8 cellular contexts compared by ENCODE assay signal in the genomic region with DNA sequence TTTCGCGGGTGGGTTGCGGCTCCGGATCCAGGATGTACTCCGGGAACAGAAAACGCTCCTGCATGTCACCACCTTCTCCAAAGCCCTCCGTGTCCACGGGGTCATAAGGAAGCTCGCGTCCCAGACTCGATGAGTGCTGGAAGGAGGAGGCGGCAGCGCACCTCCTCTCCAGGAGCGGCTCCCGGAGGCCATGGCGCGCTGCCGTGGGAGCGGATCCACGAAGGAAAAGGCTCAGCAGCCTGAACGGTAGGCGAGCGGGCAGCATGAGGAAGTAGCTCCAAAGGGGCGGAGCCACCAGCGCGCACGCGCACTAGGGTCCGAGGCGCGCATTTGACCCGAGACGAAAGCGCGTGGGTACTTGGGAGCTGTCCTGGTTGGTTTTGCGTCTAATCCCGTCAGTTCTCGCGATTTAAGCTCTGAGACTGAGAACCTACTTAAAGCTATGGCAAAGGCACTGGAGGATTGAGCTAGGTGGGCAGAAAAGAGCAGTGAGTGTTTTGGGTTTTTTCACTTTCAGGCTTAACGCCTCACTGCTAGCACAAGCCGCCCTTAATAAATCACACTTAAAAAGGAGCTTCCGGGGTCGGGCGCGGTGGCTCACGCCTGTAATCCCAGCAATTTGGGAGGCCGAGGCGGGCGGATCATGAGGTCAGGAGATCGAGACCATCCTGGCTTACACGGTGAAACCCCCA. TPM values are rescaled to one million over a fixed set of nuclear protein-coding genes. Genes with fewer than 3 reads are reported as not detected.
DNase-seq lines count a peak whose midpoint lies in the region; ATAC-seq and TF ChIP-seq lines count a peak whose summit lies in the region.

A gene (minus strand): TSS at position 286 of the 692 bp plus-strand sequence. CDS start 21 bp downstream, at position 265.

- no peak for TF ChIP-seq CTCF in GM13976 (IDR thresholded peaks at IDR 0.05; ENCODE audit: borderline replicate concordance, control extremely low read depth, extremely low read depth, insufficient read depth, missing control alignments)
- no peak for TF ChIP-seq CTCF in heart right ventricle (IDR thresholded peaks at IDR 0.05)
- no peak for TF ChIP-seq CTCF in upper lobe of left lung (IDR thresholded peaks at IDR 0.05)

- WGBS in heart right ventricle, 2 donors: 0% methylated on average over 51 of the region's 51 CpGs
- WGBS in upper lobe of left lung, 2 donors: 1 to 2% methylated on average over 37 to 46 of the region's 51 CpGs

- intact Hi-C loops in T-helper 1 cell treated with Interleukin-12 subunit alpha and Interleukin-12 subunit beta and Interleukin-4 antibody, amounts not matched to agents 30 ng/mL and 1 ng/mL, for 36 hours (cut with micrococcal nuclease): loop anchor here (1.0 to 5.0 kb wide), 13 partner anchors 70 to 1630 kb away; a partner anchor contains a TSS
- intact Hi-C loops in heart right ventricle (cut with DNase I): loop anchor here in 5 of 10 donors (5.0 to 10.0 kb wide), 5 partner anchors 65 to 540 kb away; a partner anchor contains a TSS
- intact Hi-C loops in posterior cingulate gyrus (cut with DNase I): loop anchor here (1.0 to 10.0 kb wide), 2 partner anchors 69 to 543 kb away; a partner anchor contains a TSS

- H3K36me3 ChIP-seq in heart right ventricle: peaks cover 0 to 43% (median 16%) of the 10 kb centered on the region in 9 donors
- peaks cover 11 to 16% (median 13%) of the 10 kb centered on the region in 4 donors for H3K36me3 ChIP-seq in upper lobe of left lung

- peaks cover 0 to 16% (median 12%) of the 10 kb centered on the region in 11 donors for H3K9me3 ChIP-seq in heart right ventricle
- peaks cover 0 to 11% (median 0%) of the 10 kb centered on the region in 4 donors for H3K9me3 ChIP-seq in upper lobe of left lung

- H3K27ac ChIP-seq in heart right ventricle: peak within 1 kb of the TSS; percentile 68 to 94 (median 89)
- H3K27ac ChIP-seq in upper lobe of left lung: peak within 1 kb of the TSS; percentile 87 to 94 (median 90)

- no peak for TF ChIP-seq EP300 in upper lobe of left lung (IDR thresholded peaks at IDR 0.05)

- H3K4me3 ChIP-seq in heart right ventricle: peak within 1 kb of the TSS; percentile 69 to 98 (median 83)
- H3K4me3 ChIP-seq in upper lobe of left lung: peak within 1 kb of the TSS; percentile 94 to 99 (median 96)

- peaks cover 0 to 63% (median 53%) of the 10 kb centered on the region in 9 donors for H3K4me1 ChIP-seq in heart right ventricle
- H3K4me1 ChIP-seq in upper lobe of left lung: peaks cover 49 to 59% (median 51%) of the 10 kb centered on the region in 4 donors

- in situ Hi-C loops in GM13976 (cut with MboI; ENCODE audit: low sequenced_read_pairs, unreplicated experiment): no loop called here

- H3K27me3 ChIP-seq in heart right ventricle (no peaks in the 10 kb centered on the region), upper lobe of left lung (no peaks in the 10 kb centered on the region)

- ATAC-seq in HG02870 (IDR thresholded peaks at IDR 0.05; ENCODE audit: unreplicated experiment) (peak; percentile 77), heart right ventricle (peak; percentile 91 to 95 (median 93)), upper lobe of left lung (ENCODE audit: low FRiP score in 2 of 2) (peak; percentile 93 to 94)

- DNase-seq in GM13976 (ENCODE audit: low spot score): peak; percentile 96
- peak; percentile 98 for DNase-seq in NCI-H146 treated with DMSO at 0.1 percent for 48 hours (lab: John Stamatoyannopoulos, UW; ENCODE audit: unreplicated experiment)
- peak; percentile 99 for DNase-seq in amniotic epithelial cell (ENCODE audit: low read depth)
- DNase-seq in heart right ventricle: peak; percentile 98
- peak; percentile 93 to 100 (median 96) for DNase-seq in posterior cingulate gyrus
- DNase-seq in upper lobe of left lung: peak; percentile 99 to 100

- TF ChIP-seq POLR2A in upper lobe of left lung (IDR thresholded peaks at IDR 0.05): peak; percentile 23 to 84 (median 55)

RNA-seq across cellular contexts. Expression of the gene that starts here (rescaled TPM):
- 18.4 and 18.6 TPM in 2 replicates for total RNA-seq in T-helper 1 cell treated with Interleukin-12 subunit alpha and Interleukin-12 subunit beta and Interleukin-4 antibody, amounts not matched to agents 30 ng/mL and 1 ng/mL, for 36 hours
- 10 to 100 TPM; 11.0 to 14.7 (median 12.6) TPM for total RNA-seq in heart right ventricle
- 10 to 100 TPM in 1 of 2 donors, 1 to 10 TPM in 1; 3.6 to 10.1 TPM for polyA plus RNA-seq in heart right ventricle
- total RNA-seq in upper lobe of left lung: 10 to 100 TPM; 15.2 to 27.2 (median 22.8) TPM

Comparison
In these comparisons a context has a peak if more than half of its experiments do, and no peak if none do; other contexts are left out.
1. Peak in every context shown above with its lines: DNase-seq, ATAC-seq, H3K4me3 ChIP-seq and H3K27ac ChIP-seq.